Comparison of ENCODE assay signal across 13 cellular contexts in the genomic region with DNA sequence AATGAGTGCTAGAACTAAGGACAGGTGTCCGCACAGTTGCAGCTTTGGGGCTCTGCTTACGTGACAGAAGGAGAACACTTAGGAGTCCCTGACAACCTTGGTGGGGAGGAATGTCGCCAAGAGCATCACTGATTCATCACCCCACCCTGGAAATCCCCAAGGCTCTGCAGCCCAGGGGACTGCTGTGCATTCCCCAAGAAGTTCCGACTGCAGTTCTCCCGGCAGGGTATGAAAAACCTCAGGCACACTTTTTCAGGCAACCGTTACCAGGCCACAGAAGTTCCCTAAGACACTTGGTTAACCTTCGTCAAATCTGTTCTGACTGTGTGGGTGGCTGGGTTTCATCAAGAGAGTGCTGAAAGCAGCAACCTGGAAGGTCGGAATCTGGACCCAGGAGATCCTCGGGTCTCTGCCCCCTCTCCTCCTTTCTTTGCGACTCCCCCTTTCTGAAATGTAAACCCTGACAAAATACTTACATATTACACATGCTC.
DNase-seq lines count a peak whose midpoint lies in the region; ATAC-seq, FAIRE-seq and TF ChIP-seq lines count a peak whose summit lies in the region.
"Had no signal": no experiment of that assay in that cellular context is flagged by ENCODE, and none has a peak within 500 bp of the region (broad histone marks: within the 10 kb centered on the region; RNA-seq: fewer than 3 reads in every experiment).

No MANE protein-coding gene starts in this region.

- no peaks in the 10 kb centered on the region for H3K9me2 ChIP-seq in SK-N-SH

- H3K36me3 ChIP-seq in GM12878 (ENCODE audit: control insufficient read depth in 2 of 2, insufficient read depth in 2 of 2, low read length in 1 of 2) (no peaks in the 10 kb centered on the region), SK-N-SH (replicated peaks in 1 of 2; ENCODE audit: control insufficient read depth in 1 of 2, insufficient read depth in 2 of 2, low read length in 1 of 2) (no peaks in the 10 kb centered on the region), breast epithelium (no peaks in the 10 kb centered on the region)

- in situ Hi-C loops in G401 (cut with HindIII; ENCODE audit: low sequenced_read_pairs) (no loop called here), GM12878 (cut with MboI) (no loop called here)

- no peaks in the 10 kb centered on the region for H4K20me1 ChIP-seq in GM12878 (ENCODE audit: control insufficient read depth, insufficient read depth)
- H4K20me1 ChIP-seq in SK-N-SH (ENCODE audit: insufficient read depth): no peaks in the 10 kb centered on the region

- TF ChIP-seq POLR2A in GM12878 (IDR thresholded peaks at IDR 0.05; ENCODE audit: low read depth, low read length) (no peak), breast epithelium (IDR thresholded peaks at IDR 0.05) (no peak)

- TF ChIP-seq EP300 in GM12878 (IDR thresholded peaks at IDR 0.05; ENCODE audit: borderline replicate concordance in 1 of 2, control insufficient read depth in 1 of 2, low read depth in 2 of 2, low read length in 2 of 2): peak; percentile 72 to 87; a peak in 3 of 4 replicates
- no peak for TF ChIP-seq EP300 in SK-N-SH (IDR thresholded peaks at IDR 0.05; ENCODE audit: borderline replicate concordance in 1 of 2, low read depth in 1 of 2, low read length in 1 of 2)

- CTCF ChIA-PET in GM12878 (lab: Yijun Ruan, JAX) (interaction anchor here (0.6 to 2.3 kb wide), 4 partner anchors 53 to 67 kb away, joined by 3 to 13 read pairs (median 4); no protein-coding TSS in a partner anchor), SK-N-SH (lab: Yijun Ruan, JAX) (no interaction called here)

- H3K9ac ChIP-seq in GM12878 (ENCODE audit: control insufficient read depth, insufficient read depth, low read length) (no peak overlapping the region), SK-N-SH (no peak overlapping the region)

- no peak overlapping the region for H3K4me3 ChIP-seq in GM12878
- no peak overlapping the region for H3K4me3 ChIP-seq in SK-N-SH (ENCODE audit: low read depth in 2 of 2, low read length in 1 of 2)
- no peak overlapping the region for H3K4me3 ChIP-seq in breast epithelium

- RAD21 ChIA-PET in GM12878 (lab: Charles Lee; ENCODE audit: unreplicated experiment): interaction anchor here (0.8 to 3.9 kb wide), 25 partner anchors 10 to 313 kb away, joined by 3 to 28 read pairs (median 4); no protein-coding TSS in a partner anchor

- intact Hi-C loops in GM12878 (cut with micrococcal nuclease; ENCODE audit: unreplicated experiment): loop anchor here (1.0 to 5.0 kb wide), 3 partner anchors 55 to 97 kb away; no protein-coding TSS in a partner anchor
- intact Hi-C loops in breast epithelium (cut with DNase I; ENCODE audit: low total_unique reads): no loop called here

- no peaks in the 10 kb centered on the region for H3F3A ChIP-seq in SK-N-SH (replicated peaks; ENCODE audit: insufficient read depth)

- TF ChIP-seq CTCF in GM12878 (IDR thresholded peaks at IDR 0.05 in 2 of 3, conservative IDR thresholded peaks at IDR 0.05 in 1 of 3; ENCODE audit: control insufficient read depth in 2 of 3, extremely low read depth in 1 of 3, insufficient read depth in 1 of 3, low read depth in 3 of 3, low read length in 3 of 3) (no peak), SK-N-SH (IDR thresholded peaks at IDR 0.05) (no peak), breast epithelium (IDR thresholded peaks at IDR 0.05) (no peak)

- 21% methylated on average over 10 of the region's 10 CpGs for WGBS in GM12878 (ENCODE audit: insufficient coverage, insufficient replicate concordance, low lambda C conversion rate, missing lambda C conversion rate)
- 33% methylated on average over 8 of the region's 10 CpGs for WGBS in SK-N-SH (ENCODE audit: low lambda C conversion rate)

- BruUV-seq in GM12878 (replicated peaks; lab: Mats Ljungman, UMichigan): no TSS peak

- 0 out of 2 replicates have a peak, but pooled peaks have one; percentile 1 for TF ChIP-seq RAD21 in GM12878 (IDR thresholded peaks at IDR 0.05; ENCODE audit: insufficient read depth, low read depth, low read length)
- TF ChIP-seq RAD21 in SK-N-SH (IDR thresholded peaks at IDR 0.05; ENCODE audit: low read length): no peak

- H3K27me3 ChIP-seq in GM12878 (replicated peaks in 1 of 2; ENCODE audit: control insufficient read depth in 2 of 2, insufficient read depth in 2 of 2, low read length in 1 of 2): 0 out of 4 replicates have a peak, but pooled peaks cover 0 to 3% of the 10 kb centered on the region in 2 experiments
- no peaks in the 10 kb centered on the region for H3K27me3 ChIP-seq in SK-N-SH (ENCODE audit: insufficient read depth)
- no peaks in the 10 kb centered on the region for H3K27me3 ChIP-seq in breast epithelium

- H3K79me2 ChIP-seq in GM12878 (ENCODE audit: control insufficient read depth, insufficient read depth, low read length) (no peaks in the 10 kb centered on the region), SK-N-SH (ENCODE audit: insufficient read depth) (no peaks in the 10 kb centered on the region)

- no peak overlapping the region for H2AFZ ChIP-seq in GM12878 (ENCODE audit: control insufficient read depth, low read depth, low read length)
- H2AFZ ChIP-seq in SK-N-SH (ENCODE audit: low read depth): no peak overlapping the region

- DNase-seq in G401 (ENCODE audit: low spot score) (peak; percentile 76), GM18507 (ENCODE audit: extremely low spot score, insufficient read length, low read depth) (no peak), GM12878 (ENCODE audit: low read depth, low spot score) (peak; percentile 50), SK-N-SH (no peak), breast epithelium (ENCODE audit: low spot score in 2 of 2) (no peak)
- DNase-seq: amniotic stem cell; effector CD8-positive, alpha-beta T cell; NCI-H446 treated with DMSO at 0.1 percent for 48 hours; nucleus accumbens had no signal

- SMC1A ChIA-PET in GM12878 (lab: Charles Lee; ENCODE audit: uncharacterized antibody, unreplicated experiment): interaction anchor here (0.9 to 5.4 kb wide), 27 partner anchors 10 to 258 kb away, joined by 3 to 58 read pairs (median 7); no protein-coding TSS in a partner anchor

- H3K4me1 ChIP-seq in GM12878 (ENCODE audit: control insufficient read depth, insufficient read depth, low read length): peaks cover 9% of the 10 kb centered on the region
- H3K4me1 ChIP-seq in SK-N-SH (ENCODE audit: control insufficient read depth in 1 of 2, insufficient read depth in 2 of 2, low read depth in 1 of 2, low read length in 1 of 2): no peaks in the 10 kb centered on the region
- H3K4me1 ChIP-seq in breast epithelium: no peaks in the 10 kb centered on the region

- H3K4me2 ChIP-seq in GM12878 (ENCODE audit: control insufficient read depth, insufficient read depth) (0 out of 2 replicates have a peak overlapping the region, but pooled peaks have one; percentile 21), SK-N-SH (no peak overlapping the region)

- ATAC-seq in HG03442 (IDR thresholded peaks at IDR 0.05; ENCODE audit: unreplicated experiment) (peak; percentile 41), GM12878 (peak; percentile 79), GM21381 (IDR thresholded peaks at IDR 0.05; ENCODE audit: unreplicated experiment) (no peak)
- ATAC-seq: left lobe of liver had no signal

- FAIRE-seq in GM18507 (lab: Jason Lieb, UNC) (peak; percentile 66), GM12878 (lab: Jason Lieb, UNC) (no peak)

- POLR2A ChIA-PET in GM12878 (lab: Charles Lee) (interaction anchor here (0.7 to 1.9 kb wide), 15 partner anchors 9 to 181 kb away, joined by 3 to 11 read pairs (median 3); no protein-coding TSS in a partner anchor), SK-N-SH (lab: Yijun Ruan, JAX) (interaction anchor here (0.9 kb wide), 1 partner anchor 13 kb away, joined by 3 read pairs; no protein-coding TSS in a partner anchor)

- H3K27ac ChIP-seq in GM12878 (ENCODE audit: control insufficient read depth, insufficient read depth) (no peak overlapping the region; the same call in 1 of the 2 replicates), SK-N-SH (ENCODE audit: low read depth in 2 of 2, low read length in 1 of 2) (no peak overlapping the region), breast epithelium (no peak overlapping the region)
- H3K27ac ChIP-seq: VCaP had no signal

- H3K9me3 ChIP-seq in GM12878 (replicated peaks; ENCODE audit: control insufficient read depth, insufficient read depth, low read length) (no peaks in the 10 kb centered on the region; the same call in 1 of the 3 replicates), SK-N-SH (no peaks in the 10 kb centered on the region), breast epithelium (no peaks in the 10 kb centered on the region)

TF ChIP-seq in GM12878, 131 proteins besides CTCF, POLR2A, EP300 and RAD21 (continues in another document):
- TF ChIP-seq, protein P1, sequence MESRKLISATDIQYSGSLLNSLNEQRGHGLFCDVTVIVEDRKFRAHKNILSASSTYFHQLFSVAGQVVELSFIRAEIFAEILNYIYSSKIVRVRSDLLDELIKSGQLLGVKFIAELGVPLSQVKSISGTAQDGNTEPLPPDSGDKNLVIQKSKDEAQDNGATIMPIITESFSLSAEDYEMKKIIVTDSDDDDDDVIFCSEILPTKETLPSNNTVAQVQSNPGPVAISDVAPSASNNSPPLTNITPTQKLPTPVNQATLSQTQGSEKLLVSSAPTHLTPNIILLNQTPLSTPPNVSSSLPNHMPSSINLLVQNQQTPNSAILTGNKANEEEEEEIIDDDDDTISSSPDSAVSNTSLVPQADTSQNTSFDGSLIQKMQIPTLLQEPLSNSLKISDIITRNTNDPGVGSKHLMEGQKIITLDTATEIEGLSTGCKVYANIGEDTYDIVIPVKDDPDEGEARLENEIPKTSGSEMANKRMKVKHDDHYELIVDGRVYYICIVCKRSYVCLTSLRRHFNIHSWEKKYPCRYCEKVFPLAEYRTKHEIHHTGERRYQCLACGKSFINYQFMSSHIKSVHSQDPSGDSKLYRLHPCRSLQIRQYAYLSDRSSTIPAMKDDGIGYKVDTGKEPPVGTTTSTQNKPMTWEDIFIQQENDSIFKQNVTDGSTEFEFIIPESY (IDR thresholded peaks at IDR 0.05): no peak
- no peak for TF ChIP-seq FOS (IDR thresholded peaks at IDR 0.05; ENCODE audit: borderline replicate concordance, extremely low read depth, insufficient read length)

TF ChIP-seq in SK-N-SH, 30 proteins besides CTCF, POLR2A, EP300 and RAD21:
- TF ChIP-seq YY1 (IDR thresholded peaks at IDR 0.05; ENCODE audit: low read depth) (no peak), TCF12 (IDR thresholded peaks at IDR 0.05) (no peak), RFX5 (IDR thresholded peaks at IDR 0.05; ENCODE audit: low read length) (no peak), NRF1 (IDR thresholded peaks at IDR 0.05; ENCODE audit: low read depth, low read length) (no peak)

Comparison
In these comparisons a context has a peak if more than half of its experiments do, and no peak if none do; other contexts are left out.
1. DNase-seq: peak in G401 (single experiment) and GM12878 (single experiment); none in GM18507 (single experiment), SK-N-SH (single experiment) and breast epithelium (0 of 2).